In genomic region chr3:141486735-141487418, GRCh38 we compare ENCODE assay signal across 1 cellular context.
TF ChIP-seq lines count a peak whose summit lies in the region.

TSS of gene RASA2 (plus strand) at chr3:141487027. CDS start at chr3:141487084, 57 bp downstream.

TF ChIP-seq in IMR-90, 13 proteins besides CTCF, POLR2A, EP300 and RAD21 (continued from another document):
- TF ChIP-seq, protein P1, sequence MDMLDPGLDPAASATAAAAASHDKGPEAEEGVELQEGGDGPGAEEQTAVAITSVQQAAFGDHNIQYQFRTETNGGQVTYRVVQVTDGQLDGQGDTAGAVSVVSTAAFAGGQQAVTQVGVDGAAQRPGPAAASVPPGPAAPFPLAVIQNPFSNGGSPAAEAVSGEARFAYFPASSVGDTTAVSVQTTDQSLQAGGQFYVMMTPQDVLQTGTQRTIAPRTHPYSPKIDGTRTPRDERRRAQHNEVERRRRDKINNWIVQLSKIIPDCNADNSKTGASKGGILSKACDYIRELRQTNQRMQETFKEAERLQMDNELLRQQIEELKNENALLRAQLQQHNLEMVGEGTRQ (IDR thresholded peaks at IDR 0.05; ENCODE audit: low read depth, low read length): no peak
- TF ChIP-seq SMC3 (IDR thresholded peaks at IDR 0.05; ENCODE audit: low read depth, low read length): no peak
